Comparison of ENCODE assay signal across 10 cellular contexts in the genomic region with DNA sequence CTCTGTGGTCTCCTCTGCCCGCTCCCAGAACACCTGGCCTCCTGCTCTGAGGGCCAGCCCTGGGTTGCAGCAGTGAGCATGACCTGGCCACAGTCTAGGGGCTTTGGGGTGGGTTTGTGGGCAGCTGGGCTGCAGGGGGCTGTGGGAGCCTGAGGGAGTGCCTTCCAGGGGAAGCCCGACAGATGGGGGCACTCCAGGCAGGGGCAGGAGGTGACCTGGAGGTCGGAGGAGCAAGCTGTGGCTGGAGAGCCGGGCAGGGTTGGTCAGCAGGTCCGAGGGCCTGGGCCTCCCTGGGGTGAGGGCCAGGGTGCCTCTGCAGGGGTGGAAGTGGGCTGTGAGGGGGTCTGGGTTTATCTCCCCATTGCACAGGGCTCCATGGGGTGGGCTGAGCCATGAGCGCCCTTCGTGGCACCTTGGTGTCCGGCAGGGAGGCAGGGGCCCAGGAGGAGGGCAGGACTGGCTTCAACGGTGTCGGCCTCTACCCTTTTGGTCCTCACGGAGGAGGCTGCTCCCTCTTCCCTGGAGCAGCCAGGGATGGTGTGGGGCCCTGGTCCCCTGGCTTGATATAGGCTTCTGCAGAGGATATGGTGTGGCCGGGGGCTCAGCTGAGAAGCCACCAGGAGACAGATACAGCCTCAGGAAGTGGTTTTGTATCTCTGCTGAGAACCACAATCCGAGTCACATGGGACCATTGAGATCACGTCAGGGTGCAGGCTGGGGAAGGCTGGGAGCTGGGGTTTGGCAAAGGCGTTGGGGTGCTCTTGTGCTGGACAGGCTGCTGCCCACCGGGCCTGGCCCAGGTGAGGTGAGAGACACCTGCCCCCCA. TPM values are rescaled to one million over a fixed set of nuclear protein-coding genes. Genes with fewer than 3 reads are reported as not detected.
A peak's percentile ranks its signal among the peaks of the same experiment; 100 is the strongest.
DNase-seq lines count a peak whose midpoint lies in the region; ATAC-seq and TF ChIP-seq lines count a peak whose summit lies in the region.
"Had no signal": no experiment of that assay in that cellular context is flagged by ENCODE, and none has a peak within 500 bp of the region (broad histone marks: within the 10 kb centered on the region; RNA-seq: fewer than 3 reads in every experiment).

No MANE protein-coding gene starts in this region.

- H3K36me3 ChIP-seq in RWPE2 (ENCODE audit: low read depth), result no peaks in the 10 kb centered on the region
- no peaks in the 10 kb centered on the region for H3K36me3 ChIP-seq in SK-N-SH (replicated peaks in 1 of 2; ENCODE audit: control insufficient read depth in 1 of 2, insufficient read depth in 2 of 2, low read length in 1 of 2)

- no peak for ATAC-seq in RWPE2 (ENCODE audit: low read depth)
- ATAC-seq in GM18909 (IDR thresholded peaks at IDR 0.05; ENCODE audit: poor library complexity, unreplicated experiment), result no peak
- ATAC-seq in GM18519 (IDR thresholded peaks at IDR 0.05; ENCODE audit: low FRiP score, unreplicated experiment), result no peak

- peak overlapping the region; percentile 65 for H3K4me3 Mint-ChIP-seq in activated naive CD4-positive, alpha-beta T cell treated with anti-CD3 and anti-CD28 coated beads, Interleukin-2, amount 50 U/mL, for 24 hours

- H3K27ac ChIP-seq in RWPE2 (ENCODE audit: poor library complexity, severe bottlenecking), result no peak overlapping the region
- no peak overlapping the region for H3K27ac ChIP-seq in SK-N-SH (ENCODE audit: low read depth in 2 of 2, low read length in 1 of 2)
- H3K27ac ChIP-seq: dorsolateral prefrontal cortex had no signal

- 46% methylated on average over 13 of the region's 16 CpGs for WGBS in SK-N-SH (ENCODE audit: low lambda C conversion rate)

- H3K27me3 ChIP-seq in RWPE2 (ENCODE audit: insufficient read depth, poor library complexity, severe bottlenecking) (no peaks in the 10 kb centered on the region), SK-N-SH (ENCODE audit: insufficient read depth) (no peaks in the 10 kb centered on the region)

- TF ChIP-seq RAD21 in SK-N-SH (IDR thresholded peaks at IDR 0.05; ENCODE audit: low read length), result no peak

- H3K9ac ChIP-seq in SK-N-SH, result no peak overlapping the region

- H3K4me1 Mint-ChIP-seq in activated naive CD4-positive, alpha-beta T cell treated with anti-CD3 and anti-CD28 coated beads, Interleukin-2, amount 50 U/mL, for 24 hours, result peaks cover 80% of the 10 kb centered on the region

- H3K27ac Mint-ChIP-seq in activated naive CD4-positive, alpha-beta T cell treated with anti-CD3 and anti-CD28 coated beads, Interleukin-2, amount 50 U/mL, for 24 hours, result peak overlapping the region; percentile 55

- DNase-seq in GM20000 (ENCODE audit: low spot score) (peak; percentile 78), RWPE2 (ENCODE audit: low spot score) (peak; percentile 40), HK-2 (ENCODE audit: unreplicated experiment) (no peak), SK-N-SH (no peak)
- DNase-seq in stimulated activated CD8-positive, alpha-beta memory T cell treated with anti-CD3 and anti-CD28 coated beads, Interleukin-12 subunit alpha, Interleukin-12 subunit beta, amount 100 ng/mL, for 1 hour (ENCODE audit: low read depth), result peak; percentile 24
- DNase-seq: T1000 had no signal

- no peak for TF ChIP-seq EP300 in SK-N-SH (IDR thresholded peaks at IDR 0.05; ENCODE audit: borderline replicate concordance in 1 of 2, low read depth in 1 of 2, low read length in 1 of 2)

- H3K9me3 ChIP-seq in RWPE2 (ENCODE audit: severe bottlenecking) (no peaks in the 10 kb centered on the region), SK-N-SH (no peaks in the 10 kb centered on the region)

- H3K36me3 Mint-ChIP-seq in activated naive CD4-positive, alpha-beta T cell treated with anti-CD3 and anti-CD28 coated beads, Interleukin-2, amount 50 U/mL, for 24 hours, result no peaks in the 10 kb centered on the region

- no peaks in the 10 kb centered on the region for H3F3A ChIP-seq in SK-N-SH (replicated peaks; ENCODE audit: insufficient read depth)

- no peak overlapping the region for H2AFZ ChIP-seq in SK-N-SH (ENCODE audit: low read depth)

- no peak overlapping the region for H3K4me3 ChIP-seq in RWPE2 (ENCODE audit: severe bottlenecking)
- H3K4me3 ChIP-seq in SK-N-SH (ENCODE audit: low read depth in 2 of 2, low read length in 1 of 2), result no peak overlapping the region
- H3K4me3 ChIP-seq: dorsolateral prefrontal cortex had no signal

- CTCF ChIA-PET in SK-N-SH (lab: Yijun Ruan, JAX), result interaction anchor here (1.5 kb wide), 1 partner anchor 46 kb away, joined by 4 read pairs; no protein-coding TSS in a partner anchor

- H3K9me3 Mint-ChIP-seq in activated naive CD4-positive, alpha-beta T cell treated with anti-CD3 and anti-CD28 coated beads, Interleukin-2, amount 50 U/mL, for 24 hours, result no peaks in the 10 kb centered on the region

- no peaks in the 10 kb centered on the region for H3K27me3 Mint-ChIP-seq in activated naive CD4-positive, alpha-beta T cell treated with anti-CD3 and anti-CD28 coated beads, Interleukin-2, amount 50 U/mL, for 24 hours

- no peaks in the 10 kb centered on the region for H3K79me2 ChIP-seq in SK-N-SH (ENCODE audit: insufficient read depth)

- no peaks in the 10 kb centered on the region for H3K9me2 ChIP-seq in SK-N-SH

- H3K4me2 ChIP-seq in SK-N-SH, result no peak overlapping the region

- TF ChIP-seq CTCF in GM20000 (IDR thresholded peaks at IDR 0.05; ENCODE audit: extremely low read depth, missing control alignments) (no peak), RWPE2 (IDR thresholded peaks at IDR 0.05; ENCODE audit: poor library complexity, severe bottlenecking) (no peak), SK-N-SH (IDR thresholded peaks at IDR 0.05) (no peak)

- H3K4me1 ChIP-seq in RWPE2 (ENCODE audit: insufficient read depth, poor library complexity, severe bottlenecking) (no peaks in the 10 kb centered on the region), SK-N-SH (ENCODE audit: control insufficient read depth in 1 of 2, insufficient read depth in 2 of 2, low read depth in 1 of 2, low read length in 1 of 2) (peaks cover 0 to 4% of the 10 kb centered on the region in 2 experiments; a peak in 1 of 4 replicates)

- H4K20me1 ChIP-seq in SK-N-SH (ENCODE audit: insufficient read depth), result no peaks in the 10 kb centered on the region

- POLR2A ChIA-PET in SK-N-SH (lab: Yijun Ruan, JAX), result no interaction called here

TF ChIP-seq in SK-N-SH, 30 proteins besides CTCF, POLR2A, EP300 and RAD21 (continues in another document):
- TF ChIP-seq NFIC (IDR thresholded peaks at IDR 0.05; ENCODE audit: borderline replicate concordance), result no peak
- TF ChIP-seq, protein P1, sequence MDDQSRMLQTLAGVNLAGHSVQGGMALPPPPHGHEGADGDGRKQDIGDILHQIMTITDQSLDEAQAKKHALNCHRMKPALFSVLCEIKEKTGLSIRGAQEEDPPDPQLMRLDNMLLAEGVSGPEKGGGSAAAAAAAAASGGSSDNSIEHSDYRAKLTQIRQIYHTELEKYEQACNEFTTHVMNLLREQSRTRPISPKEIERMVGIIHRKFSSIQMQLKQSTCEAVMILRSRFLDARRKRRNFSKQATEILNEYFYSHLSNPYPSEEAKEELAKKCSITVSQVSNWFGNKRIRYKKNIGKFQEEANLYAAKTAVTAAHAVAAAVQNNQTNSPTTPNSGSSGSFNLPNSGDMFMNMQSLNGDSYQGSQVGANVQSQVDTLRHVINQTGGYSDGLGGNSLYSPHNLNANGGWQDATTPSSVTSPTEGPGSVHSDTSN (IDR thresholded peaks at IDR 0.05), result no peak
- no peak for TF ChIP-seq MXI1 (IDR thresholded peaks at IDR 0.05; ENCODE audit: low read depth, low read length)
- TF ChIP-seq MEF2A (IDR thresholded peaks at IDR 0.05; ENCODE audit: borderline replicate concordance, low read depth), result no peak
- no peak for TF ChIP-seq POLR2AphosphoS5 (IDR thresholded peaks at IDR 0.05; ENCODE audit: low read depth, low read length)
- no peak for TF ChIP-seq CHD2 (IDR thresholded peaks at IDR 0.05; ENCODE audit: low read length, partially characterized antibody)
- TF ChIP-seq FOSL2 (IDR thresholded peaks at IDR 0.05; ENCODE audit: borderline replicate concordance, low read depth), result no peak
- TF ChIP-seq, protein P2, sequence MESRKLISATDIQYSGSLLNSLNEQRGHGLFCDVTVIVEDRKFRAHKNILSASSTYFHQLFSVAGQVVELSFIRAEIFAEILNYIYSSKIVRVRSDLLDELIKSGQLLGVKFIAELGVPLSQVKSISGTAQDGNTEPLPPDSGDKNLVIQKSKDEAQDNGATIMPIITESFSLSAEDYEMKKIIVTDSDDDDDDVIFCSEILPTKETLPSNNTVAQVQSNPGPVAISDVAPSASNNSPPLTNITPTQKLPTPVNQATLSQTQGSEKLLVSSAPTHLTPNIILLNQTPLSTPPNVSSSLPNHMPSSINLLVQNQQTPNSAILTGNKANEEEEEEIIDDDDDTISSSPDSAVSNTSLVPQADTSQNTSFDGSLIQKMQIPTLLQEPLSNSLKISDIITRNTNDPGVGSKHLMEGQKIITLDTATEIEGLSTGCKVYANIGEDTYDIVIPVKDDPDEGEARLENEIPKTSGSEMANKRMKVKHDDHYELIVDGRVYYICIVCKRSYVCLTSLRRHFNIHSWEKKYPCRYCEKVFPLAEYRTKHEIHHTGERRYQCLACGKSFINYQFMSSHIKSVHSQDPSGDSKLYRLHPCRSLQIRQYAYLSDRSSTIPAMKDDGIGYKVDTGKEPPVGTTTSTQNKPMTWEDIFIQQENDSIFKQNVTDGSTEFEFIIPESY (IDR thresholded peaks at IDR 0.05; ENCODE audit: borderline replicate concordance, low read depth), result no peak
- TF ChIP-seq, protein P3, sequence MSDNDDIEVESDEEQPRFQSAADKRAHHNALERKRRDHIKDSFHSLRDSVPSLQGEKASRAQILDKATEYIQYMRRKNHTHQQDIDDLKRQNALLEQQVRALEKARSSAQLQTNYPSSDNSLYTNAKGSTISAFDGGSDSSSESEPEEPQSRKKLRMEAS (IDR thresholded peaks at IDR 0.05; ENCODE audit: low read depth), result no peak
- TF ChIP-seq, protein P4, sequence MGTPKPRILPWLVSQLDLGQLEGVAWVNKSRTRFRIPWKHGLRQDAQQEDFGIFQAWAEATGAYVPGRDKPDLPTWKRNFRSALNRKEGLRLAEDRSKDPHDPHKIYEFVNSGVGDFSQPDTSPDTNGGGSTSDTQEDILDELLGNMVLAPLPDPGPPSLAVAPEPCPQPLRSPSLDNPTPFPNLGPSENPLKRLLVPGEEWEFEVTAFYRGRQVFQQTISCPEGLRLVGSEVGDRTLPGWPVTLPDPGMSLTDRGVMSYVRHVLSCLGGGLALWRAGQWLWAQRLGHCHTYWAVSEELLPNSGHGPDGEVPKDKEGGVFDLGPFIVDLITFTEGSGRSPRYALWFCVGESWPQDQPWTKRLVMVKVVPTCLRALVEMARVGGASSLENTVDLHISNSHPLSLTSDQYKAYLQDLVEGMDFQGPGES (IDR thresholded peaks at IDR 0.05; ENCODE audit: low read depth, low read length), result no peak
- no peak for TF ChIP-seq RFX5 (IDR thresholded peaks at IDR 0.05; ENCODE audit: low read length)

RNA-seq across cellular contexts. Expression of a gene that starts 22.3 kb away (rescaled TPM):
- 0.05 and 0.15 TPM in 2 replicates for polyA plus RNA-seq in SK-N-SH (2012; rRNA removed)
- 0.10 and 0.12 TPM in 2 replicates for polyA plus RNA-seq in SK-N-SH (2012; cell fraction: cytosol; rRNA removed)
- polyA plus RNA-seq in SK-N-SH (2012; cell fraction: nucleus; rRNA removed), result 0.06 and 0.40 TPM in 2 replicates

RNA-seq across cellular contexts. Expression of a gene that starts 22.8 kb away (rescaled TPM):
- not detected in 2 replicates for polyA plus RNA-seq in SK-N-SH (2012; rRNA removed)
- polyA plus RNA-seq in SK-N-SH (2012; cell fraction: cytosol; rRNA removed), result not detected in 2 replicates
- polyA plus RNA-seq in SK-N-SH (2012; cell fraction: nucleus; rRNA removed), result 0.06 and 0.07 TPM in 2 replicates

Comparison
In these comparisons a context has a peak if more than half of its experiments do, and no peak if none do; other contexts are left out.
1. DNase-seq: peak in GM20000 (single experiment), RWPE2 (single experiment) and stimulated activated CD8-positive, alpha-beta memory T cell treated with anti-CD3 and anti-CD28 coated beads, Interleukin-12 subunit alpha, Interleukin-12 subunit beta, amount 100 ng/mL, for 1 hour (single experiment); none in HK-2 (single experiment) and SK-N-SH (single experiment).